In genomic region chr7:152823397-152823980, GRCh38 we compare ENCODE assay signal across 7 cellular contexts.
DNase-seq lines count a peak whose midpoint lies in the region; ATAC-seq and TF ChIP-seq lines count a peak whose summit lies in the region.
"Not testable (repeated sequence)": the region's sequence is repeated elsewhere in the genome, so short reads cannot be mapped to it uniquely, and the experiment has no call there.

No MANE protein-coding gene starts in this region.

- not testable (repeated sequence) for H3K27ac Mint-ChIP-seq in neural progenitor cell

- H2AFZ ChIP-seq in neural progenitor cell (replicated peaks) = not testable (repeated sequence)

- H3K79me2 ChIP-seq in neural progenitor cell (ENCODE audit: low read depth) = not testable (repeated sequence)

- H3K4me1 ChIP-seq in heart right ventricle, neural progenitor cell: not testable (repeated sequence)

- not testable (repeated sequence) for H3K27ac ChIP-seq in brain microvascular endothelial cell, heart right ventricle, neural progenitor cell

- not testable (repeated sequence) for H3K9ac ChIP-seq in neural progenitor cell

- H3K36me3 Mint-ChIP-seq in neural progenitor cell = not testable (repeated sequence)

- intact Hi-C loops in heart right ventricle (cut with DNase I) = not testable (repeated sequence)

- WGBS in heart right ventricle, 2 donors = 35 to 36% methylated on average over 11 of the region's 11 CpGs

- H3K4me3 Mint-ChIP-seq in neural progenitor cell = not testable (repeated sequence)

- H4K20me1 ChIP-seq in neural progenitor cell (ENCODE audit: low read depth) = not testable (repeated sequence)

- DNase-seq in GM06990 (ENCODE audit: extremely low read depth, insufficient read length); heart right ventricle; neural progenitor cell (ENCODE audit: low spot score): not testable (repeated sequence)
- DNase-seq in NCI-H1694 (lab: John Stamatoyannopoulos, UW) (peak; percentile 39), brain microvascular endothelial cell (peak; percentile 31)

- H3F3A ChIP-seq in neural progenitor cell (ENCODE audit: low read depth) = not testable (repeated sequence)

- ATAC-seq in HG02678 (IDR thresholded peaks at IDR 0.05; ENCODE audit: unreplicated experiment) (peak; percentile 63), SK-N-SH treated with all-trans-retinoic acid at 6 μM for 48 hours (peak; percentile 92), heart right ventricle (peak; percentile 69 to 89 (median 83))

- H3K9me3 Mint-ChIP-seq in neural progenitor cell = not testable (repeated sequence)

- H3K36me3 ChIP-seq in GM06990 (ENCODE audit: control insufficient read depth, insufficient read depth, low read length); brain microvascular endothelial cell (replicated peaks); neural progenitor cell: not testable (repeated sequence)
- H3K36me3 ChIP-seq in heart right ventricle = peaks cover 0 to 28% (median 0%) of the 10 kb centered on the region in 9 donors

- H3K4me1 Mint-ChIP-seq in neural progenitor cell = not testable (repeated sequence)

- TF ChIP-seq CTCF in GM06990 (IDR thresholded peaks at IDR 0.05; ENCODE audit: insufficient read depth, low read length, poor library complexity, severe bottlenecking) (peak; percentile 26), brain microvascular endothelial cell (IDR thresholded peaks at IDR 0.05; ENCODE audit: low read depth, low read length, missing control alignments) (peak; percentile 43), heart right ventricle (IDR thresholded peaks at IDR 0.05) (peak; percentile 13 to 70 (median 59)), neural progenitor cell (IDR thresholded peaks at IDR 0.05) (peak; percentile 51)

- not testable (repeated sequence) for H3K4me2 ChIP-seq in neural progenitor cell

- not testable (repeated sequence) for H3K27me3 ChIP-seq in GM06990 (replicated peaks; ENCODE audit: control insufficient read depth, insufficient read depth, low read length); brain microvascular endothelial cell (replicated peaks); heart right ventricle; neural progenitor cell

- not testable (repeated sequence) for H3K4me3 ChIP-seq in GM06990 (replicated peaks; ENCODE audit: low read depth, low read length); brain microvascular endothelial cell (ENCODE audit: low read depth, low read length); heart right ventricle; neural progenitor cell

- in situ Hi-C loops in brain microvascular endothelial cell (cut with HindIII; ENCODE audit: low pct_ligation_motif_present, low sequenced_read_pairs) = not testable (repeated sequence)

- not testable (repeated sequence) for H3K27me3 Mint-ChIP-seq in neural progenitor cell (ENCODE audit: insufficient read depth, low read depth)

- not testable (repeated sequence) for H3K9me3 ChIP-seq in heart right ventricle; neural progenitor cell (ENCODE audit: low read depth)
